Comparison of ENCODE assay signal across 8 cellular contexts in the genomic region with DNA sequence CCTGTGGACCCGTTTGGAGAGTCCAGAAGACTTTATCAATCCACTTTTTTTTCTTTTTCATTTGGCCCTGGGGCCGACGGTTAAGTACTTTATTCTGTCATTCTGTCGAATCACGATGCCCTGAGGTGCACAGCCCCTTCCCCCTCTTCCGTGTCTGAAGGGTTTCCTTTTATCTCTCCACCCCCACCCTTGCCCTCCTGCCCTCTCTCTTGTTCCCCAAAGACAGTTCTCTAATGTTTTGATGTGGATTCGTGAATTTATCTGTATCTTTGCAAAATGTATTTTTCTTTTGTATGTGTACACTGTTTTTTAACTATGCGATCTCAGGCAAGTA. TPM values are rescaled to one million over a fixed set of nuclear protein-coding genes. Genes with fewer than 3 reads are reported as not detected.
DNase-seq lines count a peak whose midpoint lies in the region; ATAC-seq and TF ChIP-seq lines count a peak whose summit lies in the region.

No MANE protein-coding gene starts in this region.

- no peak for TF ChIP-seq CTCF in fibroblast of mammary gland (conservative IDR thresholded peaks at IDR 0.05; ENCODE audit: control insufficient read depth, insufficient read depth, low read depth, low read length)
- TF ChIP-seq CTCF in sigmoid colon (IDR thresholded peaks at IDR 0.05), result no peak

- DNase-seq in activated T-cell treated with anti-CD3 and anti-CD28 coated beads, Interleukin-2, amount 50 U/mL, for 72 hours, result no peak
- no peak for DNase-seq in activated T-cell treated with anti-CD3 and anti-CD28 coated beads, Interleukin-2, amount 50 U/mL, for 48 hours
- DNase-seq in SJSA1 (ENCODE audit: low read depth in 1 of 2, low spot score in 2 of 2), result no peak
- no peak for DNase-seq in fibroblast of mammary gland (ENCODE audit: low read depth)
- no peak for DNase-seq in sigmoid colon
- no peak for DNase-seq in 8988T
- DNase-seq in stimulated activated naive CD4-positive, alpha-beta T cell (lab: John Stamatoyannopoulos, UW), result no peak
- DNase-seq in GM19238 (ENCODE audit: insufficient read length, low spot score), result no peak

- peak overlapping the region; percentile 95 to 98 for H3K4me3 Mint-ChIP-seq in activated T-cell treated with anti-CD3 and anti-CD28 coated beads, Interleukin-2, amount 50 U/mL, for 72 hours

- no peaks in the 10 kb centered on the region for H3K27me3 Mint-ChIP-seq in activated T-cell treated with anti-CD3 and anti-CD28 coated beads, Interleukin-2, amount 50 U/mL, for 72 hours (ENCODE audit: low read depth)

- H3K9me3 ChIP-seq in SJSA1 (replicated peaks), result no peaks in the 10 kb centered on the region
- H3K9me3 ChIP-seq in sigmoid colon, result no peaks in the 10 kb centered on the region

- no peak for TF ChIP-seq POLR2A in sigmoid colon (IDR thresholded peaks at IDR 0.05)

- H3K27me3 ChIP-seq in SJSA1 (replicated peaks) (no peaks in the 10 kb centered on the region), sigmoid colon (no peaks in the 10 kb centered on the region)

- peak overlapping the region; percentile 98 for H3K27ac Mint-ChIP-seq in activated T-cell treated with anti-CD3 and anti-CD28 coated beads, Interleukin-2, amount 50 U/mL, for 72 hours

- peaks cover 14 to 22% of the 10 kb centered on the region in 2 donors for H3K36me3 Mint-ChIP-seq in activated T-cell treated with anti-CD3 and anti-CD28 coated beads, Interleukin-2, amount 50 U/mL, for 72 hours (ENCODE audit: insufficient read depth in 2 of 2)

- peak overlapping the region; percentile 95 for H3K27ac ChIP-seq in SJSA1
- H3K27ac ChIP-seq in sigmoid colon, result peak overlapping the region; percentile 83 to 87 (median 85)

- H3K9me3 Mint-ChIP-seq in activated T-cell treated with anti-CD3 and anti-CD28 coated beads, Interleukin-2, amount 50 U/mL, for 72 hours, result no peaks in the 10 kb centered on the region

- 0% methylated on average over 8 of the region's 8 CpGs for WGBS in sigmoid colon, 2 donors

- H3K36me3 ChIP-seq in SJSA1 (no peaks in the 10 kb centered on the region), sigmoid colon (no peaks in the 10 kb centered on the region)

- intact Hi-C loops in sigmoid colon (cut with DNase I), result loop anchor here (2.0 kb wide), 1 partner anchor 188 kb away; no protein-coding TSS in a partner anchor

- H3K4me1 ChIP-seq in SJSA1 (replicated peaks), result peaks cover 29% of the 10 kb centered on the region
- H3K4me1 ChIP-seq in sigmoid colon, result peaks cover 0 to 21% (median 11%) of the 10 kb centered on the region in 4 donors

- H3K4me3 ChIP-seq in SJSA1 (peak overlapping the region; percentile 42), fibroblast of mammary gland (ENCODE audit: control insufficient read depth, low read depth, low read length) (peak overlapping the region; percentile 83), sigmoid colon (peak overlapping the region; percentile 50 to 73 (median 68))

- no peak for TF ChIP-seq EP300 in sigmoid colon (IDR thresholded peaks at IDR 0.05)

- peaks cover 90% of the 10 kb centered on the region for H3K4me1 Mint-ChIP-seq in activated T-cell treated with anti-CD3 and anti-CD28 coated beads, Interleukin-2, amount 50 U/mL, for 72 hours (ENCODE audit: low read depth)

- ATAC-seq in activated T-cell treated with anti-CD3 and anti-CD28 coated beads, Interleukin-2, amount 50 U/mL, for 72 hours (replicated peaks in 1 of 2), result peak; percentile 2

RNA-seq across cellular contexts. Expression of a gene that starts 1.7 kb away (rescaled TPM):
- total RNA-seq in activated T-cell treated with anti-CD3 and anti-CD28 coated beads, Interleukin-2, amount 50 U/mL, for 72 hours, result 10 to 100 TPM; 45.0 to 78.7 TPM
- total RNA-seq in SJSA1 (2014; rRNA removed; shearing (Covaris generic)), result 17.7 and 20.1 TPM in 2 replicates
- 10 to 100 TPM in 1 of 4 donors, 1 to 10 TPM in 3; 4.9 to 13.0 (median 8.4) TPM for total RNA-seq in sigmoid colon
- polyA plus RNA-seq in sigmoid colon, result 10 to 100 TPM; 15.6 to 28.7 (median 18.7) TPM
